ENCODE assay signal across 8 cellular contexts in the genomic region with DNA sequence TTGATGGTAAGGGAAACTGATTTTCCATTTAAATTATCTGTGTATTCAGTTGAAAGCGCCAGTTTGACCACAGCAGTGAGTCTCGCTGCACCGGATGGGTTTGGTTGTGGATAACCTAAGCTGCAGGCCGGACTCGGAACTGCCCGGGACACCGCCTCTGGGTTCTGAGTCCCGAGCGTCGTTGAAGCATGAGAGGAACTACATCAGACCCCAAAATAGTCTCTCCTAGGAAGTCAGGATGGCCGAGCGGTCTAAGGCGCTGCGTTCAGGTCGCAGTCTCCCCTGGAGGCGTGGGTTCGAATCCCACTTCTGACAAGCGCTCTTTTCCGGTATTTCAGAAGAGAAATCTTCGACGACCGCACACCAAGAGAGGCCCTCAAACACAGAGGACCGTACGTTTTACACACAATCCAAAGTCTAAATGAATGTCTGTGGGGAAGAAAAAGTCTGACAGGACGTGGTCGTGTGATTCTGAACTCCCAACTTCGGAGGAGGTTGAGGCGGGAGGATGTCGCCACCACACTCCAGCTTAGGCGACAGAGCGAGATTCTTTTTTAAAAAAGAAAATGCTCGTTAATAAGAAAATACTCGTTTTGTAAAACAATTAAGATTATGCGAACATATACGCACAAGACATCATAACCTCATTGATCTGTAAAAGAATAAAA. TPM values are rescaled to one million over a fixed set of nuclear protein-coding genes. Genes with fewer than 3 reads are reported as not detected.
A peak's percentile ranks its signal among the peaks of the same experiment; 100 is the strongest.
DNase-seq lines count a peak whose midpoint lies in the region; ATAC-seq lines count a peak whose summit lies in the region.

No MANE protein-coding gene starts in this region.

- peaks cover 23% of the 10 kb centered on the region for H3K4me1 Mint-ChIP-seq in activated CD4-positive, alpha-beta T cell treated with anti-CD3 and anti-CD28 coated beads, Interleukin-2, amount 10 ng/mL, durations not matched to agents 24 days and 14 days

- no peak overlapping the region for H3K4me3 Mint-ChIP-seq in activated CD4-positive, alpha-beta T cell treated with anti-CD3 and anti-CD28 coated beads, Interleukin-2, amount 10 ng/mL, durations not matched to agents 24 days and 14 days

- H3K27ac Mint-ChIP-seq in activated CD4-positive, alpha-beta T cell treated with anti-CD3 and anti-CD28 coated beads, Interleukin-2, amount 10 ng/mL, durations not matched to agents 24 days and 14 days, result no peak overlapping the region

- intact Hi-C loops in activated CD4-positive, alpha-beta T cell treated with anti-CD3 and anti-CD28 coated beads, Interleukin-2, amount 10 ng/mL, durations not matched to agents 24 days and 14 days (cut with micrococcal nuclease), result loop anchor here (1.0 to 10.0 kb wide), 12 partner anchors 16 to 1435 kb away; partner anchors contain the start of genes ARL2BP, CCDC102A, CIAPIN1 and COQ9

- H3K9me3 Mint-ChIP-seq in activated CD4-positive, alpha-beta T cell treated with anti-CD3 and anti-CD28 coated beads, Interleukin-2, amount 10 ng/mL, durations not matched to agents 24 days and 14 days, result no peaks in the 10 kb centered on the region

- ATAC-seq in GM19035 (IDR thresholded peaks at IDR 0.05; ENCODE audit: unreplicated experiment) (peak; percentile 54), HG03280 (IDR thresholded peaks at IDR 0.05; ENCODE audit: unreplicated experiment) (peak; percentile 56), left lobe of liver (peak; percentile 51)

- H3K27me3 Mint-ChIP-seq in activated CD4-positive, alpha-beta T cell treated with anti-CD3 and anti-CD28 coated beads, Interleukin-2, amount 10 ng/mL, durations not matched to agents 24 days and 14 days, result no peaks in the 10 kb centered on the region

- DNase-seq in AG08395 (ENCODE audit: low spot score), result peak; percentile 88
- peak; percentile 90 for DNase-seq in NCI-H524 treated with DMSO at 0.1 percent for 48 hours (lab: John Stamatoyannopoulos, UW)
- peak; percentile 95 for DNase-seq in activated CD4-positive, alpha-beta T cell treated with anti-CD3 and anti-CD28 coated beads, Interleukin-2, amount 10 ng/mL, durations not matched to agents 24 days and 14 days
- peak; percentile 31 for DNase-seq in cortex of kidney (lab: John Stamatoyannopoulos, UW)
- DNase-seq in left lobe of liver (ENCODE audit: low spot score), result peak; percentile 85
- peak; percentile 86 to 87 for DNase-seq in stimulated activated CD4-positive, alpha-beta T cell treated with anti-CD3 and anti-CD28 coated beads, Interleukin-2, amount 100 ng/mL, for 24 hours

- no peaks in the 10 kb centered on the region for H3K36me3 Mint-ChIP-seq in activated CD4-positive, alpha-beta T cell treated with anti-CD3 and anti-CD28 coated beads, Interleukin-2, amount 10 ng/mL, durations not matched to agents 24 days and 14 days (ENCODE audit: low read depth)

RNA-seq across cellular contexts. Expression of gene PLLP, which starts 15.4 kb away (rescaled TPM):
- total RNA-seq in activated CD4-positive, alpha-beta T cell treated with anti-CD3 and anti-CD28 coated beads, Interleukin-2, amount 10 ng/mL, durations not matched to agents 24 days and 14 days, result not detected in 2 replicates
- 7.5 TPM for total RNA-seq in left lobe of liver

RNA-seq across cellular contexts. Expression of gene ARL2BP, which starts 54.8 kb away (rescaled TPM):
- total RNA-seq in activated CD4-positive, alpha-beta T cell treated with anti-CD3 and anti-CD28 coated beads, Interleukin-2, amount 10 ng/mL, durations not matched to agents 24 days and 14 days, result 24.9 and 26.7 TPM in 2 replicates
- total RNA-seq in left lobe of liver, result 17.1 TPM

RNA-seq across cellular contexts. Expression of gene CCL22, which starts 58.7 kb away (rescaled TPM):
- 14.1 and 14.6 TPM in 2 replicates for total RNA-seq in activated CD4-positive, alpha-beta T cell treated with anti-CD3 and anti-CD28 coated beads, Interleukin-2, amount 10 ng/mL, durations not matched to agents 24 days and 14 days
- total RNA-seq in left lobe of liver, result 0.40 TPM

Comparison
In these comparisons a context has a peak if more than half of its experiments do, and no peak if none do; other contexts are left out.
1. Peak in every context shown above with its lines: DNase-seq and ATAC-seq.
2. DNase-seq: peak in every context shown above with its lines; median percentile 95 in activated CD4-positive, alpha-beta T cell treated with anti-CD3 and anti-CD28 coated beads, Interleukin-2, amount 10 ng/mL, durations not matched to agents 24 days and 14 days; 90 in NCI-H524 treated with DMSO at 0.1 percent for 48 hours; 88 in AG08395; 86 in stimulated activated CD4-positive, alpha-beta T cell treated with anti-CD3 and anti-CD28 coated beads, Interleukin-2, amount 100 ng/mL, for 24 hours; 85 in left lobe of liver; 31 in cortex of kidney.
3. RNA of gene CCL22, which starts 58.7 kb away (total RNA-seq): 14.1 to 14.6 TPM in activated CD4-positive, alpha-beta T cell treated with anti-CD3 and anti-CD28 coated beads, Interleukin-2, amount 10 ng/mL, durations not matched to agents 24 days and 14 days; 0.40 TPM in left lobe of liver (single experiment); every median in the first group is over 10 times any median in the second.